In genomic region chr2:170891893-170892292, GRCh38 we compare ENCODE assay signal across 24 cellular contexts.
"Had no signal": no experiment of that assay in that cellular context is flagged by ENCODE, and none has a peak within 500 bp of the region (broad histone marks: within the 10 kb centered on the region; RNA-seq: fewer than 3 reads in every experiment).

No MANE protein-coding gene starts in this region.

- H3K27ac Mint-ChIP-seq: dendritic cell treated with granulocyte-macrophage colony-stimulating factor and Interleukin-4, amounts not matched to agents 40 ng/mL and 50 ng/mL, for 4 days; effector memory CD8-positive, alpha-beta T cell; endodermal cell had no signal

- H3K4me1 ChIP-seq: colonic mucosa, esophagus squamous epithelium, foreskin keratinocyte, heart left ventricle had no signal

- H3K36me3 ChIP-seq: colonic mucosa, esophagus muscularis mucosa, esophagus squamous epithelium, gastrocnemius medialis, gastroesophageal sphincter, heart left ventricle, heart right ventricle had no signal

- H3K27ac ChIP-seq: colonic mucosa, coronary artery, dorsolateral prefrontal cortex, epithelial cell of prostate, esophagus muscularis mucosa, esophagus squamous epithelium, foreskin keratinocyte, gastrocnemius medialis, gastroesophageal sphincter, heart left ventricle, heart right ventricle had no signal

- DNase-seq: colonic mucosa; cortex of kidney; dermis blood vessel endothelial cell; dorsolateral prefrontal cortex; effector CD4-positive, alpha-beta T cell; effector CD8-positive, alpha-beta T cell; effector memory CD4-positive, alpha-beta T cell; effector memory CD8-positive, alpha-beta T cell; endodermal cell; erythroblast; esophagus squamous epithelium; foreskin fibroblast; foreskin keratinocyte; foreskin melanocyte; gastrocnemius medialis; glutamatergic neuron; heart left ventricle; heart right ventricle had no signal

- H3K27me3 ChIP-seq: colonic mucosa, dorsolateral prefrontal cortex, esophagus muscularis mucosa, esophagus squamous epithelium, gastrocnemius medialis, gastroesophageal sphincter, heart right ventricle had no signal

- H3K9me3 ChIP-seq: colonic mucosa, esophagus muscularis mucosa, esophagus squamous epithelium, gastrocnemius medialis, gastroesophageal sphincter, heart left ventricle, heart right ventricle had no signal

- H3K27me3 Mint-ChIP-seq: dendritic cell treated with granulocyte-macrophage colony-stimulating factor and Interleukin-4, amounts not matched to agents 40 ng/mL and 50 ng/mL, for 4 days had no signal

- ATAC-seq: effector memory CD8-positive, alpha-beta T cell; esophagus mucosa; foreskin keratinocyte; gastrocnemius medialis; gastroesophageal sphincter; heart left ventricle; heart right ventricle had no signal

- H3K4me3 ChIP-seq: colonic mucosa, coronary artery, dorsolateral prefrontal cortex, esophagus muscularis mucosa, esophagus squamous epithelium, gastrocnemius medialis, gastroesophageal sphincter, heart left ventricle, heart right ventricle had no signal

- H3K9me3 Mint-ChIP-seq: dendritic cell treated with granulocyte-macrophage colony-stimulating factor and Interleukin-4, amounts not matched to agents 40 ng/mL and 50 ng/mL, for 4 days; effector memory CD8-positive, alpha-beta T cell; endodermal cell had no signal

- H3K4me3 Mint-ChIP-seq: dendritic cell treated with granulocyte-macrophage colony-stimulating factor and Interleukin-4, amounts not matched to agents 40 ng/mL and 50 ng/mL, for 4 days; effector memory CD8-positive, alpha-beta T cell; endodermal cell had no signal
